In genomic region chr2:218010116-218010837, GRCh38 we compare ENCODE assay signal across 8 cellular contexts. TPM values are rescaled to one million over a fixed set of nuclear protein-coding genes. Genes with fewer than 3 reads are reported as not detected.
DNase-seq lines count a peak whose midpoint lies in the region; ATAC-seq and TF ChIP-seq lines count a peak whose summit lies in the region.

No MANE protein-coding gene starts in this region.

- H3K79me2 ChIP-seq in ACC112 (ENCODE audit: control insufficient read depth, insufficient read depth, low read length, unreplicated experiment) = no peaks in the 10 kb centered on the region

- in situ Hi-C loops in GM13977 (cut with MboI; ENCODE audit: low pct_unique_long_range_greater_than_20kb, low sequenced_read_pairs, unreplicated experiment) (no loop called here), astrocyte of the spinal cord (cut with HindIII; ENCODE audit: low sequenced_read_pairs) (no loop called here)

- 0 to 1% (median 1%) methylated on average over 29 to 70 of the region's 70 CpGs for WGBS in spleen, 5 donors

- H3K36me3 ChIP-seq in ACC112 (ENCODE audit: insufficient read depth, low read length) (no peaks in the 10 kb centered on the region), spleen (no peaks in the 10 kb centered on the region)

- H3K4me3 ChIP-seq in ACC112 (ENCODE audit: low read depth, low read length) (peak overlapping the region; percentile 78), astrocyte of the spinal cord (ENCODE audit: low read depth, low read length) (peak overlapping the region; percentile 41), spleen (peak overlapping the region; percentile 32 to 67 (median 42))

- no peaks in the 10 kb centered on the region for H3K9me3 ChIP-seq in spleen

- peak overlapping the region; percentile 64 for H2AFZ ChIP-seq in ACC112 (ENCODE audit: low read length, unreplicated experiment)

- no peak for TF ChIP-seq POLR2A in spleen (IDR thresholded peaks at IDR 0.05)

- H3K27me3 ChIP-seq in ACC112 (ENCODE audit: insufficient read depth, low read length) (no peaks in the 10 kb centered on the region), spleen (replicated peaks in 1 of 7) (peaks cover 3 to 49% (median 24%) of the 10 kb centered on the region in 7 donors)

- intact Hi-C loops in spleen (cut with DNase I; ENCODE audit: low total_unique reads) = no loop called here

- DNase-seq in GM13977 (ENCODE audit: low spot score) = peak; percentile 83
- peak; percentile 43 for DNase-seq in RKO (ENCODE audit: low spot score)
- no peak for DNase-seq in astrocyte of the spinal cord (ENCODE audit: low read depth, low spot score)
- DNase-seq in iPS-NIHi11 (ENCODE audit: low spot score) = peak; percentile 90
- peak; percentile 85 for DNase-seq in spleen

- TF ChIP-seq CTCF in GM13977 (IDR thresholded peaks at IDR 0.05; ENCODE audit: extremely low read depth, insufficient read depth, missing control alignments) = peak; percentile 53
- TF ChIP-seq CTCF in astrocyte of the spinal cord (IDR thresholded peaks at IDR 0.05; ENCODE audit: low read depth, low read length) = peak; percentile 53
- peak in 8 of 11 experiments; percentile 26 to 65 (median 54) for TF ChIP-seq CTCF in spleen (IDR thresholded peaks at IDR 0.05 in 8 of 11, conservative IDR thresholded peaks at IDR 0.05 in 3 of 11)

- H3K4me1 ChIP-seq in ACC112 (ENCODE audit: control insufficient read depth, insufficient read depth, low read length, unreplicated experiment) (peaks cover 30% of the 10 kb centered on the region), spleen (peaks cover 3 to 43% (median 28%) of the 10 kb centered on the region in 6 donors)

- H3K27ac ChIP-seq in ACC112 (ENCODE audit: low read depth, low read length) (no peak overlapping the region), spleen (no peak overlapping the region)

- no peak for ATAC-seq in HG03520 (IDR thresholded peaks at IDR 0.05; ENCODE audit: unreplicated experiment)
- ATAC-seq in HG03095 (IDR thresholded peaks at IDR 0.05; ENCODE audit: unreplicated experiment) = no peak

RNA-seq across cellular contexts. Expression of gene TNS1, which starts 7.5 kb away (rescaled TPM):
- total RNA-seq in spleen = 100 to 1,000 TPM; 170 to 580 (median 273) TPM
- 10 to 100 TPM in 1 of 3 donors, 1 to 10 TPM in 2; 6.9 to 48.7 (median 8.6) TPM for polyA plus RNA-seq in spleen

RNA-seq across cellular contexts. Expression of gene RUFY4, which starts 58.8 kb away (rescaled TPM):
- total RNA-seq in spleen = 1 to 10 TPM; 2.0 to 4.5 (median 2.6) TPM
- 1 to 10 TPM in 2 of 3 donors, under 1 TPM in 1; 0.32 to 3.7 (median 2.7) TPM for polyA plus RNA-seq in spleen
